ENCODE assay signal across 29 cellular contexts in the genomic region with DNA sequence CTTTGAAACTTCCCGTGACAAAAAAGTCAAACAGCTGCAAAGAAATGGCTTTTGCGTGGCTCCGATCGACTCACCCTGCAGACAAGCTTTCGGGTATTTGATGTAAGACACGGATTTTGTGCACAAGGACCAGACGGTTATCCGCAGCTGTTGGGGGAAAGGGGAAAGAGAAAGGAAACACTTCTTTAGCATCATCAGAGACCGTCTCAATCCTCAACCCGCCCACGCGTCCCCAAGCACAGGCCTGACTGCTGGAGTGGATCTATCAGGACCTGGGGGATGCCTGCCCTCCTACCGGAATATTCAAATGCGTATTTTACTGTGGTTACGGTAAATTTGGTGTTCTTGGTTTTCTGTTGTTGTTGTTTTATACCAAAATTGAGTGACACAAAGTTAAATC. TPM values are rescaled to one million over a fixed set of nuclear protein-coding genes. Genes with fewer than 3 reads are reported as not detected.
DNase-seq lines count a peak whose midpoint lies in the region; ATAC-seq, FAIRE-seq and TF ChIP-seq lines count a peak whose summit lies in the region.
"Had no signal": no experiment of that assay in that cellular context is flagged by ENCODE, and none has a peak within 500 bp of the region (broad histone marks: within the 10 kb centered on the region; RNA-seq: fewer than 3 reads in every experiment).

No MANE protein-coding gene starts in this region.

- no peak overlapping the region for H3K27ac ChIP-seq in right lobe of liver
- no peak overlapping the region for H3K27ac ChIP-seq in HepG2 (ENCODE audit: extremely low read length, insufficient read depth, low read length)
- H3K27ac ChIP-seq in SJCRH30 = peak overlapping the region; percentile 31
- no peak overlapping the region for H3K27ac ChIP-seq in effector memory CD4-positive, alpha-beta T cell (ENCODE audit: insufficient read depth, low read length, poor library complexity, severe bottlenecking)
- H3K27ac ChIP-seq: SJSA1 had no signal

- no peak overlapping the region for H3K9ac ChIP-seq in HepG2 (ENCODE audit: insufficient read depth, low read depth, low read length)

- peaks cover 0 to 47% (median 6%) of the 10 kb centered on the region in 4 donors for H3K36me3 ChIP-seq in right lobe of liver
- H3K36me3 ChIP-seq in HepG2 (replicated peaks in 1 of 2; ENCODE audit: control insufficient read depth in 1 of 2, insufficient read depth in 2 of 2, low read length in 2 of 2) = peaks cover 13 to 51% of the 10 kb centered on the region in 2 experiments; a peak in 4 of 5 replicates
- H3K36me3 ChIP-seq in SJCRH30 = peaks cover 25% of the 10 kb centered on the region
- peaks cover 49% of the 10 kb centered on the region for H3K36me3 ChIP-seq in effector memory CD4-positive, alpha-beta T cell (ENCODE audit: control insufficient read depth, insufficient read depth, low read length)

- no peak for TF ChIP-seq RAD21 in HepG2 (CRISPR knock-in tag; IDR thresholded peaks at IDR 0.05)

- POLR2A ChIA-PET in HepG2 (lab: Yijun Ruan, JAX) = no interaction called here

- 92% methylated on average over 7 of the region's 15 CpGs for WGBS in right lobe of liver (ENCODE audit: insufficient coverage, low coverage, low lambda C conversion rate, missing lambda C conversion rate)
- WGBS in HepG2 (ENCODE audit: low lambda C conversion rate) = 96% methylated on average over 15 of the region's 15 CpGs

- intact Hi-C loops in right lobe of liver (cut with DNase I) = no loop called here
- intact Hi-C loops in HepG2 (cut with micrococcal nuclease; ENCODE audit: unreplicated experiment) = no loop called here
- intact Hi-C loops in posterior vena cava (cut with DNase I) = no loop called here

- H3K27me3 ChIP-seq in right lobe of liver (no peaks in the 10 kb centered on the region), HepG2 (ENCODE audit: control insufficient read depth in 1 of 2, insufficient read depth in 2 of 2, low read length in 2 of 2) (no peaks in the 10 kb centered on the region), SJCRH30 (no peaks in the 10 kb centered on the region)
- no peaks in the 10 kb centered on the region for H3K27me3 ChIP-seq in effector memory CD4-positive, alpha-beta T cell (replicated peaks; ENCODE audit: control insufficient read depth, insufficient read depth, low read length, poor library complexity, severe bottlenecking)
- H3K27me3 ChIP-seq: SJSA1 had no signal

- H2AFZ ChIP-seq in HepG2 (ENCODE audit: low read length) = no peak overlapping the region

- no peaks in the 10 kb centered on the region for H3K4me1 ChIP-seq in right lobe of liver
- no peaks in the 10 kb centered on the region for H3K4me1 ChIP-seq in HepG2 (ENCODE audit: insufficient read depth, low read length)
- H3K4me1 ChIP-seq in SJCRH30 = peaks cover 12% of the 10 kb centered on the region
- H3K4me1 ChIP-seq in effector memory CD4-positive, alpha-beta T cell (ENCODE audit: control insufficient read depth, insufficient read depth, low read length, poor library complexity, severe bottlenecking) = no peaks in the 10 kb centered on the region
- H3K4me1 ChIP-seq: HAP-1, SJSA1 had no signal

- H3K79me2 ChIP-seq in HepG2 (ENCODE audit: insufficient read depth, low read length) = no peaks in the 10 kb centered on the region

- no TSS peak for BruUV-seq in HepG2 (replicated peaks; lab: Mats Ljungman, UMichigan)

- no peak for FAIRE-seq in HepG2 (lab: Jason Lieb, UNC)
- FAIRE-seq: A204.1, GM12878 had no signal

- H3K9me3 ChIP-seq in right lobe of liver (no peaks in the 10 kb centered on the region), HepG2 (ENCODE audit: low read length) (no peaks in the 10 kb centered on the region), SJCRH30 (replicated peaks) (no peaks in the 10 kb centered on the region)
- H3K9me3 ChIP-seq in effector memory CD4-positive, alpha-beta T cell (ENCODE audit: control insufficient read depth, low read length) = no peaks in the 10 kb centered on the region
- H3K9me3 ChIP-seq: HAP-1, SJSA1 had no signal

- in situ Hi-C loops in HepG2 (cut with HindIII; ENCODE audit: extremely low pct_ligation_motif_present, low pct_unique_long_range_greater_than_20kb) = no loop called here

- H3K4me2 ChIP-seq in HepG2 (ENCODE audit: low read depth, low read length) = no peak overlapping the region

- TF ChIP-seq EP300 in HepG2 (IDR thresholded peaks at IDR 0.05; ENCODE audit: low read depth in 2 of 2, low read length in 2 of 2) (no peak), HepG2 (CRISPR knock-in tag; IDR thresholded peaks at IDR 0.05; ENCODE audit: borderline replicate concordance) (no peak)

- DNase-seq in right lobe of liver = peak in 2 of 3 donors; percentile 16 to 17
- DNase-seq in HepG2 (ENCODE audit: low spot score) = no peak
- DNase-seq in SJCRH30 = peak; percentile 54 to 69
- DNase-seq in posterior vena cava (ENCODE audit: low spot score) = peak; percentile 16
- no peak for DNase-seq in GF-D8 (lab: John Stamatoyannopoulos, UW)
- no peak for DNase-seq in effector memory CD4-positive, alpha-beta T cell
- no peak for DNase-seq in NCI-H2196 treated with DMSO at 0.1 percent for 48 hours (lab: John Stamatoyannopoulos, UW; ENCODE audit: unreplicated experiment)
- DNase-seq: C1 segment of cervical spinal cord; CD4-positive, alpha-beta memory T cell; COR-L47; DMS53; GOT3; HFFc6; Kasumi-1; MV-4-11; NCI-H1105; NCI-H1436 treated with DMSO at 0.1 percent for 48 hours; NCI-H187 treated with DMSO at 0.1 percent for 48 hours; NCI-H2107; NCI-H446; NCI-H524 treated with DMSO at 0.1 percent for 48 hours; NCI-H82; NK-92 treated with Interleukin-12 subunit alpha and Interleukin-12 subunit beta, amount 100 ng/mL, for 24 hours; PC-3 had no signal

- H3K4me3 ChIP-seq in right lobe of liver (no peak overlapping the region), HepG2 (replicated peaks in 1 of 3; ENCODE audit: insufficient read depth in 1 of 3, low read depth in 2 of 3, low read length in 3 of 3) (no peak overlapping the region), SJCRH30 (no peak overlapping the region)
- no peak overlapping the region for H3K4me3 ChIP-seq in effector memory CD4-positive, alpha-beta T cell (ENCODE audit: insufficient read depth, low read depth, low read length, poor library complexity, severe bottlenecking)
- H3K4me3 ChIP-seq: GM12878, HAP-1, SJSA1 had no signal

- H4K20me1 ChIP-seq in HepG2 (ENCODE audit: insufficient read depth, low read length) = no peaks in the 10 kb centered on the region

- CTCF ChIA-PET in HepG2 (lab: Yijun Ruan, JAX; ENCODE audit: low intra/inter-chr PET ratio, low total read pairs) = no interaction called here

- TF ChIP-seq POLR2A in right lobe of liver (IDR thresholded peaks at IDR 0.05) (no peak), HepG2 (IDR thresholded peaks at IDR 0.05; ENCODE audit: insufficient read depth in 1 of 2, low read depth in 2 of 2, low read length in 2 of 2) (no peak)

- TF ChIP-seq CTCF in right lobe of liver (IDR thresholded peaks at IDR 0.05) (no peak), HepG2 (CRISPR knock-in tag; IDR thresholded peaks at IDR 0.05) (no peak)

- no peak for ATAC-seq in right lobe of liver
- no peak for ATAC-seq in HepG2
- ATAC-seq: GM12878, PC-3 had no signal

RNA-seq across cellular contexts. Expression of gene WRAP73, which starts 11.2 kb away (rescaled TPM):
- total RNA-seq in right lobe of liver (1 to 10 TPM; 5.6 to 9.1 (median 7.1) TPM), HepG2 (2016; rRNA removed; fragmentation: Illumina TruSeq; extraction: Trizol) (18.1 and 21.0 TPM in 2 replicates), posterior vena cava (10 to 100 TPM; 10.9 to 13.7 TPM)
- 5.0 and 5.8 TPM in 2 replicates for total RNA-seq in HepG2 (2016; cell fraction: cytosol; rRNA removed; fragmentation: Illumina TruSeq; extraction: Trizol; ENCODE audit: low read depth)
- total RNA-seq in HepG2 (2016; cell fraction: insoluble cytoplasmic fraction; rRNA removed; fragmentation: Illumina TruSeq; extraction: Trizol) = 20.2 and 20.3 TPM in 2 replicates
- total RNA-seq in HepG2 (2016; cell fraction: membrane; rRNA removed; fragmentation: Illumina TruSeq; extraction: Trizol) = 8.8 and 10.8 TPM in 2 replicates
- 14.3 and 17.1 TPM in 2 replicates for total RNA-seq in HepG2 (2016; cell fraction: nucleus; rRNA removed; fragmentation: Illumina TruSeq; extraction: Trizol)
- 40.4 and 44.1 TPM in 2 replicates for polyA plus RNA-seq in HepG2 (2011; rRNA removed)
- 27.5 and 35.0 TPM in 2 replicates for polyA plus RNA-seq in HepG2 (2011; cell fraction: cytosol; rRNA removed)
- polyA plus RNA-seq in HepG2 (2011; cell fraction: nucleus; rRNA removed) = 78.4 and 79.9 TPM in 2 replicates
- 12.9 and 18.3 TPM in 2 replicates for polyA plus RNA-seq in HepG2 (2012)
- polyA plus RNA-seq in HepG2 (2016; cell fraction: cytosol; fragmentation: Illumina TruSeq; extraction: Trizol; ENCODE audit: low read depth) = 5.5 TPM in 2 replicates
- 19.4 and 25.1 TPM in 2 replicates for polyA plus RNA-seq in HepG2 (2016; cell fraction: insoluble cytoplasmic fraction; fragmentation: Illumina TruSeq; extraction: Trizol; ENCODE audit: low read depth)
- polyA plus RNA-seq in HepG2 (2016; cell fraction: membrane; fragmentation: Illumina TruSeq; extraction: Trizol; ENCODE audit: low read depth) = 6.3 and 7.2 TPM in 2 replicates
- 41.4 and 53.5 TPM in 2 replicates for polyA plus RNA-seq in HepG2 (2016; cell fraction: nucleus; fragmentation: Illumina TruSeq; extraction: Trizol; ENCODE audit: insufficient read depth, low read depth)
- polyA minus RNA-seq in HepG2 (2011; rRNA and poly(A)+ RNA removed; ENCODE audit: low replicate concordance) = 43.7 and 46.5 TPM in 2 replicates
- 11.9 and 16.4 TPM in 2 replicates for polyA minus RNA-seq in HepG2 (2011; cell fraction: cytosol; rRNA and poly(A)+ RNA removed)
- polyA minus RNA-seq in HepG2 (2011; cell fraction: nucleus; rRNA and poly(A)+ RNA removed) = 18.4 and 19.5 TPM in 2 replicates
- 41.6 and 47.9 TPM in 2 replicates for total RNA-seq in SJCRH30 (2014; rRNA removed; shearing (Covaris generic))

RNA-seq across cellular contexts. Expression of gene TP73, which starts 13.6 kb away (rescaled TPM):
- 1 to 10 TPM in 2 of 6 experiments, under 1 TPM in 4; 0.05 to 2.3 (median 0.32) TPM for total RNA-seq in right lobe of liver
- total RNA-seq in HepG2 (2016; rRNA removed; fragmentation: Illumina TruSeq; extraction: Trizol) = 0.69 and 1.1 TPM in 2 replicates
- total RNA-seq in HepG2 (2016; cell fraction: cytosol; rRNA removed; fragmentation: Illumina TruSeq; extraction: Trizol; ENCODE audit: low read depth) = 0.35 and 0.51 TPM in 2 replicates
- total RNA-seq in HepG2 (2016; cell fraction: insoluble cytoplasmic fraction; rRNA removed; fragmentation: Illumina TruSeq; extraction: Trizol) = 0.39 and 1.1 TPM in 2 replicates
- 1.3 and 1.4 TPM in 2 replicates for total RNA-seq in HepG2 (2016; cell fraction: membrane; rRNA removed; fragmentation: Illumina TruSeq; extraction: Trizol)
- 1.7 and 2.1 TPM in 2 replicates for total RNA-seq in HepG2 (2016; cell fraction: nucleus; rRNA removed; fragmentation: Illumina TruSeq; extraction: Trizol)
- polyA plus RNA-seq in HepG2 (2011; rRNA removed) = 0.49 and 0.59 TPM in 2 replicates
- 0.10 and 0.28 TPM in 2 replicates for polyA plus RNA-seq in HepG2 (2011; cell fraction: cytosol; rRNA removed)
- polyA plus RNA-seq in HepG2 (2011; cell fraction: nucleus; rRNA removed) = 1.8 and 3.5 TPM in 2 replicates
- 0.37 and 0.74 TPM in 2 replicates for polyA plus RNA-seq in HepG2 (2012)
- 0.45 and 0.53 TPM in 2 replicates for polyA plus RNA-seq in HepG2 (2016; cell fraction: cytosol; fragmentation: Illumina TruSeq; extraction: Trizol; ENCODE audit: low read depth)
- 1.5 and 1.9 TPM in 2 replicates for polyA plus RNA-seq in HepG2 (2016; cell fraction: insoluble cytoplasmic fraction; fragmentation: Illumina TruSeq; extraction: Trizol; ENCODE audit: low read depth)
- 0.93 and 1.4 TPM in 2 replicates for polyA plus RNA-seq in HepG2 (2016; cell fraction: membrane; fragmentation: Illumina TruSeq; extraction: Trizol; ENCODE audit: low read depth)
- 3.4 and 3.9 TPM in 2 replicates for polyA plus RNA-seq in HepG2 (2016; cell fraction: nucleus; fragmentation: Illumina TruSeq; extraction: Trizol; ENCODE audit: insufficient read depth, low read depth)
- 0.48 TPM in 1 of 2 replicates, not detected in the other for polyA minus RNA-seq in HepG2 (2011; rRNA and poly(A)+ RNA removed; ENCODE audit: low replicate concordance)
- 0.30 and 0.62 TPM in 2 replicates for polyA minus RNA-seq in HepG2 (2011; cell fraction: cytosol; rRNA and poly(A)+ RNA removed)
- 0.99 and 1.2 TPM in 2 replicates for polyA minus RNA-seq in HepG2 (2011; cell fraction: nucleus; rRNA and poly(A)+ RNA removed)
- 13.1 and 14.9 TPM in 2 replicates for total RNA-seq in SJCRH30 (2014; rRNA removed; shearing (Covaris generic))
- total RNA-seq in posterior vena cava = not detected
- total RNA-seq: HFFc6 had no signal
- polyA plus RNA-seq: AG04450 had no signal

RNA-seq across cellular contexts. Expression of gene TPRG1L, which starts 13.9 kb away (rescaled TPM):
- total RNA-seq in right lobe of liver (10 to 100 TPM; 42.5 to 54.6 (median 53.4) TPM), HepG2 (2016; rRNA removed; fragmentation: Illumina TruSeq; extraction: Trizol) (21.3 and 31.7 TPM in 2 replicates), posterior vena cava (10 to 100 TPM; 37.5 to 45.6 TPM)
- 5.7 and 6.3 TPM in 2 replicates for total RNA-seq in HepG2 (2016; cell fraction: cytosol; rRNA removed; fragmentation: Illumina TruSeq; extraction: Trizol; ENCODE audit: low read depth)
- 20.0 and 34.6 TPM in 2 replicates for total RNA-seq in HepG2 (2016; cell fraction: insoluble cytoplasmic fraction; rRNA removed; fragmentation: Illumina TruSeq; extraction: Trizol)
- 26.8 and 28.4 TPM in 2 replicates for total RNA-seq in HepG2 (2016; cell fraction: membrane; rRNA removed; fragmentation: Illumina TruSeq; extraction: Trizol)
- 13.9 and 17.8 TPM in 2 replicates for total RNA-seq in HepG2 (2016; cell fraction: nucleus; rRNA removed; fragmentation: Illumina TruSeq; extraction: Trizol)
- polyA plus RNA-seq in HepG2 (2011; rRNA removed) = 37.4 and 44.3 TPM in 2 replicates
- 39.8 and 48.5 TPM in 2 replicates for polyA plus RNA-seq in HepG2 (2011; cell fraction: cytosol; rRNA removed)
- polyA plus RNA-seq in HepG2 (2011; cell fraction: nucleus; rRNA removed) = 18.5 and 21.7 TPM in 2 replicates
- polyA plus RNA-seq in HepG2 (2012) = 32.1 and 36.9 TPM in 2 replicates
- polyA plus RNA-seq in HepG2 (2016; cell fraction: cytosol; fragmentation: Illumina TruSeq; extraction: Trizol; ENCODE audit: low read depth) = 9.7 and 10.7 TPM in 2 replicates
- 66.4 and 67.1 TPM in 2 replicates for polyA plus RNA-seq in HepG2 (2016; cell fraction: insoluble cytoplasmic fraction; fragmentation: Illumina TruSeq; extraction: Trizol; ENCODE audit: low read depth)
- 27.9 and 28.2 TPM in 2 replicates for polyA plus RNA-seq in HepG2 (2016; cell fraction: membrane; fragmentation: Illumina TruSeq; extraction: Trizol; ENCODE audit: low read depth)
- polyA plus RNA-seq in HepG2 (2016; cell fraction: nucleus; fragmentation: Illumina TruSeq; extraction: Trizol; ENCODE audit: insufficient read depth, low read depth) = 42.7 TPM in 2 replicates
- 33.6 and 37.3 TPM in 2 replicates for polyA minus RNA-seq in HepG2 (2011; rRNA and poly(A)+ RNA removed; ENCODE audit: low replicate concordance)
- 24.6 and 30.2 TPM in 2 replicates for polyA minus RNA-seq in HepG2 (2011; cell fraction: cytosol; rRNA and poly(A)+ RNA removed)
- polyA minus RNA-seq in HepG2 (2011; cell fraction: nucleus; rRNA and poly(A)+ RNA removed) = 8.0 and 10.2 TPM in 2 replicates
- total RNA-seq in SJCRH30 (2014; rRNA removed; shearing (Covaris generic)) = 20.0 and 21.1 TPM in 2 replicates

RNA-seq across cellular contexts. Expression of gene MEGF6, which starts 27.4 kb away (rescaled TPM):
- total RNA-seq in right lobe of liver (1 to 10 TPM; 2.2 to 9.6 (median 4.4) TPM), HepG2 (2016; rRNA removed; fragmentation: Illumina TruSeq; extraction: Trizol) (0.76 and 1.9 TPM in 2 replicates), posterior vena cava (100 to 1,000 TPM in 1 of 2 donors, 10 to 100 TPM in 1; 82.3 to 123 TPM)
- 0.18 and 0.61 TPM in 2 replicates for total RNA-seq in HepG2 (2016; cell fraction: cytosol; rRNA removed; fragmentation: Illumina TruSeq; extraction: Trizol; ENCODE audit: low read depth)
- total RNA-seq in HepG2 (2016; cell fraction: insoluble cytoplasmic fraction; rRNA removed; fragmentation: Illumina TruSeq; extraction: Trizol) = 0.70 and 2.7 TPM in 2 replicates
- 0.52 and 0.96 TPM in 2 replicates for total RNA-seq in HepG2 (2016; cell fraction: membrane; rRNA removed; fragmentation: Illumina TruSeq; extraction: Trizol)
- total RNA-seq in HepG2 (2016; cell fraction: nucleus; rRNA removed; fragmentation: Illumina TruSeq; extraction: Trizol) = 2.7 and 3.4 TPM in 2 replicates
- polyA plus RNA-seq in HepG2 (2011; rRNA removed) = 1.9 and 3.5 TPM in 2 replicates
- polyA plus RNA-seq in HepG2 (2011; cell fraction: cytosol; rRNA removed) = 0.90 and 1.8 TPM in 2 replicates
- polyA plus RNA-seq in HepG2 (2011; cell fraction: nucleus; rRNA removed) = 68.1 and 94.7 TPM in 2 replicates
- 3.6 and 4.8 TPM in 2 replicates for polyA plus RNA-seq in HepG2 (2012)
- 0.09 and 0.19 TPM in 2 replicates for polyA plus RNA-seq in HepG2 (2016; cell fraction: cytosol; fragmentation: Illumina TruSeq; extraction: Trizol; ENCODE audit: low read depth)
- 0.80 and 1.3 TPM in 2 replicates for polyA plus RNA-seq in HepG2 (2016; cell fraction: insoluble cytoplasmic fraction; fragmentation: Illumina TruSeq; extraction: Trizol; ENCODE audit: low read depth)
- 0.19 and 0.34 TPM in 2 replicates for polyA plus RNA-seq in HepG2 (2016; cell fraction: membrane; fragmentation: Illumina TruSeq; extraction: Trizol; ENCODE audit: low read depth)
- 8.1 and 10.4 TPM in 2 replicates for polyA plus RNA-seq in HepG2 (2016; cell fraction: nucleus; fragmentation: Illumina TruSeq; extraction: Trizol; ENCODE audit: insufficient read depth, low read depth)
- 3.5 and 4.6 TPM in 2 replicates for polyA minus RNA-seq in HepG2 (2011; rRNA and poly(A)+ RNA removed; ENCODE audit: low replicate concordance)
- 1.7 and 2.4 TPM in 2 replicates for polyA minus RNA-seq in HepG2 (2011; cell fraction: cytosol; rRNA and poly(A)+ RNA removed)
- 5.6 and 10.6 TPM in 2 replicates for polyA minus RNA-seq in HepG2 (2011; cell fraction: nucleus; rRNA and poly(A)+ RNA removed)
- 0.08 TPM in 1 of 2 replicates, not detected in the other for total RNA-seq in SJCRH30 (2014; rRNA removed; shearing (Covaris generic))

Comparison
In these comparisons a context has a peak if more than half of its experiments do, and no peak if none do; other contexts are left out.
1. DNase-seq: peak in right lobe of liver (2 of 3), SJCRH30 (2 of 2) and posterior vena cava (single experiment); none in HepG2 (single experiment), GF-D8 (single experiment), effector memory CD4-positive, alpha-beta T cell (0 of 3) and NCI-H2196 treated with DMSO at 0.1 percent for 48 hours (single experiment).